Comparison of ENCODE assay signal across 18 cellular contexts in the genomic region with DNA sequence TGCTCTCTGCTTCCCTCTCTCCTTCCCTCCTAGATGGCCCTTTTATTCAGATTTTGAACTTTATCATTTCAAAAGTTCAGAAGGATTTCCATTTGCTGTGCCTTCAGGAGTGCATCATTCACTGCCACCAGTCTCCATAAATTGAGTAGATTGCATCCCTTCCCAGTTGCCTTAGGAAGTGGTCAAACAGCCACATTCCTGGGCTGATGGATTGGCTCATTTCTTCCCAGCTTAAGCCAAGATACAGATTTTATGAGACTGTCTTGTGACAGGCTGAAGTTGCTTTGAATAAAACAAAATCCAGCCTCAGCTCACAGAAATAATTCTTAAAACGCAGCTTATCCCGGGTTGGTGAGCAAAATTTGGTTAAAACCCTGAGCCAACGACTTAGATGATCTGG. TPM values are rescaled to one million over a fixed set of nuclear protein-coding genes. Genes with fewer than 3 reads are reported as not detected.
DNase-seq lines count a peak whose midpoint lies in the region; ATAC-seq and TF ChIP-seq lines count a peak whose summit lies in the region.
"Had no signal": no experiment of that assay in that cellular context is flagged by ENCODE, and none has a peak within 500 bp of the region (broad histone marks: within the 10 kb centered on the region; RNA-seq: fewer than 3 reads in every experiment).

No MANE protein-coding gene starts in this region.

- H3K9me3 Mint-ChIP-seq in endodermal cell: no peaks in the 10 kb centered on the region
- H3K9me3 Mint-ChIP-seq: stimulated activated effector memory CD8-positive, alpha-beta T cell treated with anti-CD3 and anti-CD28 coated beads, Interleukin-12 subunit alpha, Interleukin-12 subunit beta, amount 100 ng/mL, for 72 hours had no signal

- peaks cover 8 to 100% (median 35%) of the 10 kb centered on the region in 3 donors for H3K4me1 ChIP-seq in gastroesophageal sphincter
- peaks cover 0 to 87% (median 38%) of the 10 kb centered on the region in 4 donors for H3K4me1 ChIP-seq in stomach
- peaks cover 11% of the 10 kb centered on the region for H3K4me1 ChIP-seq in endodermal cell (ENCODE audit: control insufficient read depth, insufficient read depth, low read length)
- no peaks in the 10 kb centered on the region for H3K4me1 ChIP-seq in HAP-1
- H3K4me1 ChIP-seq: pancreas had no signal

- no peak overlapping the region for H3K4me3 Mint-ChIP-seq in endodermal cell
- H3K4me3 Mint-ChIP-seq: activated CD4-positive, alpha-beta T cell treated with anti-CD3 and anti-CD28 coated beads for 36 hours; stimulated activated effector memory CD8-positive, alpha-beta T cell treated with anti-CD3 and anti-CD28 coated beads, Interleukin-12 subunit alpha, Interleukin-12 subunit beta, amount 100 ng/mL, for 72 hours had no signal

- H3K36me3 ChIP-seq in gastroesophageal sphincter: peaks cover 0 to 4% of the 10 kb centered on the region in 2 donors
- no peaks in the 10 kb centered on the region for H3K36me3 ChIP-seq in stomach
- no peaks in the 10 kb centered on the region for H3K36me3 ChIP-seq in endodermal cell (ENCODE audit: control insufficient read depth, insufficient read depth, low read length)
- H3K36me3 ChIP-seq in HAP-1 (replicated peaks): no peaks in the 10 kb centered on the region
- H3K36me3 ChIP-seq: pancreas, SJCRH30 had no signal

- peak overlapping the region; percentile 15; the same call in 1 of the 2 replicates for H3K4me3 ChIP-seq in WI38 (ENCODE audit: low read depth, low read length)
- H3K4me3 ChIP-seq in gastroesophageal sphincter: peak overlapping the region in 1 of 2 donors; percentile 11
- H3K4me3 ChIP-seq in stomach: no peak overlapping the region
- no peak overlapping the region for H3K4me3 ChIP-seq in endodermal cell (ENCODE audit: low read length)
- H3K4me3 ChIP-seq in HAP-1: no peak overlapping the region
- H3K4me3 ChIP-seq: pancreas, SJCRH30 had no signal

- intact Hi-C loops in stomach (cut with DNase I; ENCODE audit: low total_unique reads): no loop called here

- no peak for TF ChIP-seq CTCF in WI38 (IDR thresholded peaks at IDR 0.05; ENCODE audit: low read depth, low read length)
- TF ChIP-seq CTCF in gastroesophageal sphincter (IDR thresholded peaks at IDR 0.05): no peak
- TF ChIP-seq CTCF in stomach (IDR thresholded peaks at IDR 0.05): no peak
- no peak for TF ChIP-seq CTCF in endodermal cell (conservative IDR thresholded peaks at IDR 0.05)

- H3K27me3 Mint-ChIP-seq in endodermal cell (ENCODE audit: insufficient read depth): no peaks in the 10 kb centered on the region

- H3K9me3 ChIP-seq in gastroesophageal sphincter (no peaks in the 10 kb centered on the region), stomach (no peaks in the 10 kb centered on the region), endodermal cell (ENCODE audit: control insufficient read depth, low read length) (no peaks in the 10 kb centered on the region), HAP-1 (no peaks in the 10 kb centered on the region)
- H3K9me3 ChIP-seq: pancreas had no signal

- no peak overlapping the region for H3K9ac ChIP-seq in endodermal cell (ENCODE audit: extremely low read depth, low read length, poor library complexity, severe bottlenecking)

- TF ChIP-seq POLR2A in gastroesophageal sphincter (IDR thresholded peaks at IDR 0.05) (no peak), stomach (IDR thresholded peaks at IDR 0.05) (no peak)

- 36 to 56% methylated on average over 3 of the region's 3 CpGs for WGBS in gastroesophageal sphincter (ENCODE audit: low coverage in 1 of 2), 2 donors
- 67 to 82% (median 72%) methylated on average over 3 of the region's 3 CpGs for WGBS in stomach, 5 donors
- WGBS in endodermal cell (ENCODE audit: insufficient coverage in 1 of 2, insufficient read length in 1 of 2), 2 experiments: 84 to 100% methylated on average over 3 of the region's 3 CpGs

- no peak for ATAC-seq in gastroesophageal sphincter
- no peak for ATAC-seq in HG03378 (IDR thresholded peaks at IDR 0.05; ENCODE audit: unreplicated experiment)
- ATAC-seq: activated CD4-positive, alpha-beta T cell treated with anti-CD3 and anti-CD28 coated beads for 36 hours; pancreas; stimulated activated effector memory CD8-positive, alpha-beta T cell treated with anti-CD3 and anti-CD28 coated beads, Interleukin-12 subunit alpha, Interleukin-12 subunit beta, amount 100 ng/mL, for 72 hours had no signal

- no peak overlapping the region for H3K27ac Mint-ChIP-seq in endodermal cell
- H3K27ac Mint-ChIP-seq: activated CD4-positive, alpha-beta T cell treated with anti-CD3 and anti-CD28 coated beads for 36 hours; stimulated activated effector memory CD8-positive, alpha-beta T cell treated with anti-CD3 and anti-CD28 coated beads, Interleukin-12 subunit alpha, Interleukin-12 subunit beta, amount 100 ng/mL, for 72 hours had no signal

- peaks cover 67% of the 10 kb centered on the region for H3K4me1 Mint-ChIP-seq in endodermal cell
- H3K4me1 Mint-ChIP-seq: activated CD4-positive, alpha-beta T cell treated with anti-CD3 and anti-CD28 coated beads for 36 hours; stimulated activated effector memory CD8-positive, alpha-beta T cell treated with anti-CD3 and anti-CD28 coated beads, Interleukin-12 subunit alpha, Interleukin-12 subunit beta, amount 100 ng/mL, for 72 hours had no signal

- TF ChIP-seq EP300 in gastroesophageal sphincter (IDR thresholded peaks at IDR 0.05) (no peak), stomach (IDR thresholded peaks at IDR 0.05) (no peak)

- H3K36me3 Mint-ChIP-seq in endodermal cell (ENCODE audit: low read depth): peaks cover 9% of the 10 kb centered on the region
- H3K36me3 Mint-ChIP-seq: stimulated activated effector memory CD8-positive, alpha-beta T cell treated with anti-CD3 and anti-CD28 coated beads, Interleukin-12 subunit alpha, Interleukin-12 subunit beta, amount 100 ng/mL, for 72 hours had no signal

- H3K27me3 ChIP-seq in gastroesophageal sphincter (no peaks in the 10 kb centered on the region), stomach (peaks cover 0 to 3% (median 0%) of the 10 kb centered on the region in 3 donors), endodermal cell (ENCODE audit: control insufficient read depth, insufficient read depth, low read length, poor library complexity, severe bottlenecking) (no peaks in the 10 kb centered on the region), HAP-1 (ENCODE audit: low read depth) (no peaks in the 10 kb centered on the region)
- H3K27me3 ChIP-seq: pancreas, SJCRH30 had no signal

- in situ Hi-C loops in HAP-1 (cut with MboI; ENCODE audit: low sequenced_read_pairs): loop anchor here (25.0 kb wide), 2 partner anchors 830 to 1380 kb away; no protein-coding TSS in a partner anchor

- DNase-seq in ELR (ENCODE audit: low read depth) (peak; percentile 54), stomach (no peak), endodermal cell (no peak), HAP-1 (ENCODE audit: low spot score in 2 of 2) (no peak)
- no peak for DNase-seq in activated CD4-positive, CD25-positive, alpha-beta regulatory T cell (lab: John Stamatoyannopoulos, UW)
- DNase-seq: activated CD4-positive, alpha-beta T cell treated with anti-CD3 and anti-CD28 coated beads for 36 hours; activated CD8-positive, alpha-beta memory T cell treated with anti-CD3 and anti-CD28 coated beads, Interleukin-2, amount 50 U/mL, for 48 hours; activated naive CD4-positive, alpha-beta T cell treated with Interleukin-2 at 50 U/mL for 16 hours; cortex of kidney; NCI-H146; NCI-H446; pancreas; SJCRH30; T-helper 9 cell had no signal

- peak overlapping the region; percentile 58 to 96 (median 93) for H3K27ac ChIP-seq in gastroesophageal sphincter
- H3K27ac ChIP-seq in stomach: peak overlapping the region in 3 of 5 donors; percentile 47 to 87 (median 62)
- H3K27ac ChIP-seq in endodermal cell (ENCODE audit: low read depth, low read length): no peak overlapping the region
- H3K27ac ChIP-seq: pancreas, SJCRH30 had no signal

RNA-seq across cellular contexts. Expression of a gene that starts 9.8 kb away (rescaled TPM):
- total RNA-seq in gastroesophageal sphincter (100 to 1,000 TPM; 278 to 466 (median 371) TPM), stomach (100 to 1,000 TPM in 2 of 5 donors, 10 to 100 TPM in 3; 21.0 to 166 (median 56.9) TPM), endodermal cell (10 to 100 TPM; 69.7 to 92.4 TPM)
- polyA plus RNA-seq in stomach: 10 to 100 TPM in 1 of 3 donors, 1 to 10 TPM in 1, under 1 TPM in 1; 0.92 to 13.2 (median 2.9) TPM
- polyA plus RNA-seq in endodermal cell (2013, experiment 1 of 2): 79.4 TPM
- polyA plus RNA-seq in endodermal cell (2013, experiment 2 of 2): 80.4 TPM
